In the genomic region with DNA sequence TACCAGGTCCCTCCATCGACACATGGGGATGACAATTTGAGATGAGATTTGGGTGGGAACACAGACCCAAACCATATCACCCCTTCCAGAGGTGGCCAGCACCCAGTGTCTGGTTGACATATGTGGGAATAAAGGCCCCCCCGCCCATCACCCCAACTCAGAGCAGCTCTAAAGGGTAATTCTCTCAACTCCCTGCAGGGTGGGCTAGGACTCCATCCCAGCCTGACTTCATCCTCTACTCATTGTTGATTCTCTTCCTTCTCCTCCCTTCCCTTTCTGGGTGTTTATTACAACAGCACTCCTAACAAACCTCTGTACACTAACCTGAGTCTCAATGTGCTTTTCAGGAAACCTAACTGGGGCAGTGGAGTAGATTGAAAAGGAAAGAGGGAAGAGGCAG, we compare ENCODE assay signal across 1 cellular context.
TF ChIP-seq lines count a peak whose summit lies in the region.

No MANE protein-coding gene starts in this region.

TF ChIP-seq in GM23338, 12 proteins besides CTCF, POLR2A, EP300 and RAD21 (continued from another document):
- TF ChIP-seq, protein P1, sequence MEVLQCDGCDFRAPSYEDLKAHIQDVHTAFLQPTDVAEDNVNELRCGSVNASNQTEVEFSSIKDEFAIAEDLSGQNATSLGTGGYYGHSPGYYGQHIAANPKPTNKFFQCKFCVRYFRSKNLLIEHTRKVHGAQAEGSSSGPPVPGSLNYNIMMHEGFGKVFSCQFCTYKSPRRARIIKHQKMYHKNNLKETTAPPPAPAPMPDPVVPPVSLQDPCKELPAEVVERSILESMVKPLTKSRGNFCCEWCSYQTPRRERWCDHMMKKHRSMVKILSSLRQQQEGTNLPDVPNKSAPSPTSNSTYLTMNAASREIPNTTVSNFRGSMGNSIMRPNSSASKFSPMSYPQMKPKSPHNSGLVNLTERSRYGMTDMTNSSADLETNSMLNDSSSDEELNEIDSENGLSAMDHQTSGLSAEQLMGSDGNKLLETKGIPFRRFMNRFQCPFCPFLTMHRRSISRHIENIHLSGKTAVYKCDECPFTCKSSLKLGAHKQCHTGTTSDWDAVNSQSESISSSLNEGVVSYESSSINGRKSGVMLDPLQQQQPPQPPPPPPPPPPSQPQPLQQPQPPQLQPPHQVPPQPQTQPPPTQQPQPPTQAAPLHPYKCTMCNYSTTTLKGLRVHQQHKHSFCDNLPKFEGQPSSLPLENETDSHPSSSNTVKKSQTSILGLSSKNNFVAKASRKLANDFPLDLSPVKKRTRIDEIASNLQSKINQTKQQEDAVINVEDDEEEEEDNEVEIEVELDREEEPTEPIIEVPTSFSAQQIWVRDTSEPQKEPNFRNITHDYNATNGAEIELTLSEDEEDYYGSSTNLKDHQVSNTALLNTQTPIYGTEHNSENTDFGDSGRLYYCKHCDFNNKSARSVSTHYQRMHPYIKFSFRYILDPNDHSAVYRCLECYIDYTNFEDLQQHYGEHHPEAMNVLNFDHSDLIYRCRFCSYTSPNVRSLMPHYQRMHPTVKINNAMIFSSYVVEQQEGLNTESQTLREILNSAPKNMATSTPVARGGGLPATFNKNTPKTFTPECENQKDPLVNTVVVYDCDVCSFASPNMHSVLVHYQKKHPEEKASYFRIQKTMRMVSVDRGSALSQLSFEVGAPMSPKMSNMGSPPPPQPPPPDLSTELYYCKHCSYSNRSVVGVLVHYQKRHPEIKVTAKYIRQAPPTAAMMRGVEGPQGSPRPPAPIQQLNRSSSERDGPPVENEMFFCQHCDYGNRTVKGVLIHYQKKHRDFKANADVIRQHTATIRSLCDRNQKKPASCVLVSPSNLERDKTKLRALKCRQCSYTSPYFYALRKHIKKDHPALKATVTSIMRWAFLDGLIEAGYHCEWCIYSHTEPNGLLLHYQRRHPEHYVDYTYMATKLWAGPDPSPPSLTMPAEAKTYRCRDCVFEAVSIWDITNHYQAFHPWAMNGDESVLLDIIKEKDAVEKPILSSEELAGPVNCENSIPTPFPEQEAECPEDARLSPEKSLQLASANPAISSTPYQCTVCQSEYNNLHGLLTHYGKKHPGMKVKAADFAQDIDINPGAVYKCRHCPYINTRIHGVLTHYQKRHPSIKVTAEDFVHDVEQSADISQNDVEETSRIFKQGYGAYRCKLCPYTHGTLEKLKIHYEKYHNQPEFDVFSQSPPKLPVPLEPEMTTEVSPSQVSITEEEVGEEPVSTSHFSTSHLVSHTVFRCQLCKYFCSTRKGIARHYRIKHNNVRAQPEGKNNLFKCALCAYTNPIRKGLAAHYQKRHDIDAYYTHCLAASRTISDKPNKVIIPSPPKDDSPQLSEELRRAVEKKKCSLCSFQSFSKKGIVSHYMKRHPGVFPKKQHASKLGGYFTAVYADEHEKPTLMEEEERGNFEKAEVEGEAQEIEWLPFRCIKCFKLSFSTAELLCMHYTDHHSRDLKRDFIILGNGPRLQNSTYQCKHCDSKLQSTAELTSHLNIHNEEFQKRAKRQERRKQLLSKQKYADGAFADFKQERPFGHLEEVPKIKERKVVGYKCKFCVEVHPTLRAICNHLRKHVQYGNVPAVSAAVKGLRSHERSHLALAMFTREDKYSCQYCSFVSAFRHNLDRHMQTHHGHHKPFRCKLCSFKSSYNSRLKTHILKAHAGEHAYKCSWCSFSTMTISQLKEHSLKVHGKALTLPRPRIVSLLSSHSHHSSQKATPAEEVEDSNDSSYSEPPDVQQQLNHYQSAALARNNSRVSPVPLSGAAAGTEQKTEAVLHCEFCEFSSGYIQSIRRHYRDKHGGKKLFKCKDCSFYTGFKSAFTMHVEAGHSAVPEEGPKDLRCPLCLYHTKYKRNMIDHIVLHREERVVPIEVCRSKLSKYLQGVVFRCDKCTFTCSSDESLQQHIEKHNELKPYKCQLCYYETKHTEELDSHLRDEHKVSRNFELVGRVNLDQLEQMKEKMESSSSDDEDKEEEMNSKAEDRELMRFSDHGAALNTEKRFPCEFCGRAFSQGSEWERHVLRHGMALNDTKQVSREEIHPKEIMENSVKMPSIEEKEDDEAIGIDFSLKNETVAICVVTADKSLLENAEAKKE (CRISPR knock-in tag; IDR thresholded peaks at IDR 0.05) = no peak
- TF ChIP-seq JUNB (IDR thresholded peaks at IDR 0.05; ENCODE audit: unreplicated experiment) = no peak
- no peak for TF ChIP-seq STAT1 (IDR thresholded peaks at IDR 0.05; ENCODE audit: unreplicated experiment)
- no peak for TF ChIP-seq ZNF114 (CRISPR knock-in tag; IDR thresholded peaks at IDR 0.05)
- TF ChIP-seq, protein P2, sequence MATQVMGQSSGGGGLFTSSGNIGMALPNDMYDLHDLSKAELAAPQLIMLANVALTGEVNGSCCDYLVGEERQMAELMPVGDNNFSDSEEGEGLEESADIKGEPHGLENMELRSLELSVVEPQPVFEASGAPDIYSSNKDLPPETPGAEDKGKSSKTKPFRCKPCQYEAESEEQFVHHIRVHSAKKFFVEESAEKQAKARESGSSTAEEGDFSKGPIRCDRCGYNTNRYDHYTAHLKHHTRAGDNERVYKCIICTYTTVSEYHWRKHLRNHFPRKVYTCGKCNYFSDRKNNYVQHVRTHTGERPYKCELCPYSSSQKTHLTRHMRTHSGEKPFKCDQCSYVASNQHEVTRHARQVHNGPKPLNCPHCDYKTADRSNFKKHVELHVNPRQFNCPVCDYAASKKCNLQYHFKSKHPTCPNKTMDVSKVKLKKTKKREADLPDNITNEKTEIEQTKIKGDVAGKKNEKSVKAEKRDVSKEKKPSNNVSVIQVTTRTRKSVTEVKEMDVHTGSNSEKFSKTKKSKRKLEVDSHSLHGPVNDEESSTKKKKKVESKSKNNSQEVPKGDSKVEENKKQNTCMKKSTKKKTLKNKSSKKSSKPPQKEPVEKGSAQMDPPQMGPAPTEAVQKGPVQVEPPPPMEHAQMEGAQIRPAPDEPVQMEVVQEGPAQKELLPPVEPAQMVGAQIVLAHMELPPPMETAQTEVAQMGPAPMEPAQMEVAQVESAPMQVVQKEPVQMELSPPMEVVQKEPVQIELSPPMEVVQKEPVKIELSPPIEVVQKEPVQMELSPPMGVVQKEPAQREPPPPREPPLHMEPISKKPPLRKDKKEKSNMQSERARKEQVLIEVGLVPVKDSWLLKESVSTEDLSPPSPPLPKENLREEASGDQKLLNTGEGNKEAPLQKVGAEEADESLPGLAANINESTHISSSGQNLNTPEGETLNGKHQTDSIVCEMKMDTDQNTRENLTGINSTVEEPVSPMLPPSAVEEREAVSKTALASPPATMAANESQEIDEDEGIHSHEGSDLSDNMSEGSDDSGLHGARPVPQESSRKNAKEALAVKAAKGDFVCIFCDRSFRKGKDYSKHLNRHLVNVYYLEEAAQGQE (IDR thresholded peaks at IDR 0.05; ENCODE audit: unreplicated experiment) = no peak
- TF ChIP-seq NANOG (IDR thresholded peaks at IDR 0.05; ENCODE audit: borderline replicate concordance) = no peak
- TF ChIP-seq CREB1 (CRISPR knock-in tag; IDR thresholded peaks at IDR 0.05; ENCODE audit: low read depth) = no peak
TF ChIP-seq in GM23338: peak in this region for 0.
